Comparison of ENCODE assay signal across 11 cellular contexts in genomic region chr6:156807795-156808194, GRCh38. TPM values are rescaled to one million over a fixed set of nuclear protein-coding genes. Genes with fewer than 3 reads are reported as not detected.
A peak's percentile ranks its signal among the peaks of the same experiment; 100 is the strongest.
DNase-seq lines count a peak whose midpoint lies in the region; ATAC-seq and TF ChIP-seq lines count a peak whose summit lies in the region.
"Had no signal": no experiment of that assay in that cellular context is flagged by ENCODE, and none has a peak within 500 bp of the region (broad histone marks: within the 10 kb centered on the region; RNA-seq: fewer than 3 reads in every experiment).

No MANE protein-coding gene starts in this region.

- peaks cover 20% of the 10 kb centered on the region for H3K4me1 ChIP-seq in BE2C
- peaks cover 12 to 38% of the 10 kb centered on the region in 2 donors for H3K4me1 ChIP-seq in naive thymus-derived CD4-positive, alpha-beta T cell (ENCODE audit: control insufficient read depth in 2 of 2, insufficient read depth in 2 of 2, low read length in 2 of 2)

- H3K4me1 Mint-ChIP-seq in naive thymus-derived CD4-positive, alpha-beta T cell = peaks cover 49 to 98% (median 91%) of the 10 kb centered on the region in 7 donors

- DNase-seq in BE2C (no peak), KBM-7 (peak; percentile 50), 8988T (no peak), NCI-H526 treated with DMSO at 0.1 percent for 48 hours (lab: John Stamatoyannopoulos, UW) (no peak), hypothalamus (lab: John Stamatoyannopoulos, UW) (no peak), GF-D8 (lab: John Stamatoyannopoulos, UW) (no peak)
- DNase-seq in naive thymus-derived CD4-positive, alpha-beta T cell = no peak
- DNase-seq: mammary epithelial cell, sigmoid colon had no signal

- peaks cover 0 to 6% (median 1%) of the 10 kb centered on the region in 11 donors for H3K9me3 Mint-ChIP-seq in naive thymus-derived CD4-positive, alpha-beta T cell

- CTCF ChIA-PET in naive thymus-derived CD4-positive, alpha-beta T cell (lab: Charles Lee) = no interaction called here

- H3K27ac Mint-ChIP-seq in naive thymus-derived CD4-positive, alpha-beta T cell = peak overlapping the region in 3 of 9 donors; percentile 27 to 63 (median 52)

- peak overlapping the region; percentile 20 for H3K27ac ChIP-seq in cingulate gyrus (ENCODE audit: low read depth, low read length)
- no peak overlapping the region for H3K27ac ChIP-seq in naive thymus-derived CD4-positive, alpha-beta T cell (ENCODE audit: low read depth, low read length)

- in situ Hi-C loops in KBM-7 (cut with MboI; ENCODE audit: low pct_unique_long_range_greater_than_20kb, low sequenced_read_pairs) = no loop called here

- no peaks in the 10 kb centered on the region for H3K27me3 Mint-ChIP-seq in naive thymus-derived CD4-positive, alpha-beta T cell

- no peaks in the 10 kb centered on the region for H3K9me3 ChIP-seq in BE2C
- H3K9me3 ChIP-seq in naive thymus-derived CD4-positive, alpha-beta T cell (ENCODE audit: control insufficient read depth in 2 of 3, low read length in 3 of 3) = no peaks in the 10 kb centered on the region
- H3K9me3 ChIP-seq: sigmoid colon, upper lobe of left lung had no signal

- no peaks in the 10 kb centered on the region for H3K27me3 ChIP-seq in BE2C
- H3K27me3 ChIP-seq in naive thymus-derived CD4-positive, alpha-beta T cell (ENCODE audit: control insufficient read depth in 2 of 2, insufficient read depth in 2 of 2, low read length in 2 of 2) = no peaks in the 10 kb centered on the region
- H3K27me3 ChIP-seq: sigmoid colon, upper lobe of left lung had no signal

- H3K4me3 Mint-ChIP-seq in naive thymus-derived CD4-positive, alpha-beta T cell = peak overlapping the region in 7 of 10 donors; percentile 17 to 69 (median 58)

- peaks cover 3 to 10% (median 8%) of the 10 kb centered on the region in 5 donors for H3K36me3 Mint-ChIP-seq in naive thymus-derived CD4-positive, alpha-beta T cell

- peaks cover 6% of the 10 kb centered on the region; the same call in 1 of the 2 replicates for H3K36me3 ChIP-seq in BE2C
- no peaks in the 10 kb centered on the region for H3K36me3 ChIP-seq in naive thymus-derived CD4-positive, alpha-beta T cell (ENCODE audit: control insufficient read depth in 2 of 3, insufficient read depth in 3 of 3, low read length in 3 of 3)
- H3K36me3 ChIP-seq: sigmoid colon, upper lobe of left lung had no signal

- POLR2A ChIA-PET in naive thymus-derived CD4-positive, alpha-beta T cell (lab: Charles Lee) = no interaction called here

- TF ChIP-seq CTCF in BE2C (IDR thresholded peaks at IDR 0.05; ENCODE audit: low read depth, low read length) = no peak

- ATAC-seq in naive thymus-derived CD4-positive, alpha-beta T cell = no peak

- peak overlapping the region; percentile 18 for H3K4me3 ChIP-seq in BE2C (ENCODE audit: low read depth, low read length)
- no peak overlapping the region for H3K4me3 ChIP-seq in naive thymus-derived CD4-positive, alpha-beta T cell (ENCODE audit: low read length)
- H3K4me3 ChIP-seq: sigmoid colon, upper lobe of left lung had no signal

- intact Hi-C loops in naive thymus-derived CD4-positive, alpha-beta T cell (cut with micrococcal nuclease) = no loop called here

RNA-seq across cellular contexts. Expression of gene ARID1B, which starts 30.6 kb away (rescaled TPM):
- polyA plus RNA-seq in BE2C (2012; ENCODE audit: insufficient read depth, insufficient read length, low read depth) = 43.4 TPM
- 100 to 1,000 TPM in 4 of 5 experiments, 10 to 100 TPM in 1; 88.8 to 164 (median 141) TPM for total RNA-seq in naive thymus-derived CD4-positive, alpha-beta T cell
- 10 to 100 TPM; 17.5 to 21.0 TPM for polyA plus RNA-seq in naive thymus-derived CD4-positive, alpha-beta T cell
